ENCODE assay signal across 8 cellular contexts in the genomic region with DNA sequence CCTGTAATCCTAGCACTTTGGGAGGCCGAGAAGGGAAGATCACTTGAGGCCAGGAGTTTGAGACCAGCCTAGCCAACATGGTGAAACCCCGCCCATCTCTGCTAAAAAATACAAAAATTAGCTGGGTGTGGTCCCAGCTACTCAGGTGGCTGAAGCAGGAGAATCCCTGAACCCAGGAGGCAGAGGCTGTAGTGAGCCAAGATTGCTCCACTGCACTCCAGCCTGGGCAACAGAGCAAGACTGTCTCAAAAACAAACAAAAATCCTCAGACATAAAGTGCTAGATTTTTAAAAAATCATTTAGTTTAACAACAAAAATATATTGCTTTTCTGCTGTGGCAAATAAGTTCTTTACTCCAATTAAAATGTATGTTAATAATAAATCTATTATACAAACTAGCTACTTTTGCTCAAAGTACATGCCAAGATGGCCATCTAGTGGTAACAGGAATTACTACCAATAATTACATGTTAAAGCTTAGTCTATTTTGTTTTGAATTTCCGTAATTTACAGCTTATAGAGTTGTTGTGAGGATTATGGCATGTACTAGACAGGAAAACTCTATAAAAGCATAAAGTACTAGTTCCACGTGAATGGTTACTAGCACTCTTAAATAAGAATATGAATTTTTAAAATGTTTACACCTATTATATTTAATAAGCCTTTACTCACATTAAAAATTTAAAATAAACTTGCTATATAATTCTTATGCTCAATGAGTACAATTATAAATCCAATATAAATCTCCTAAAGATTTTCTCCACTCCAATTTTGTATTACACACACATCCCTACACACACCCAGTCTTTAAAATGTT. TPM values are rescaled to one million over a fixed set of nuclear protein-coding genes. Genes with fewer than 3 reads are reported as not detected.
DNase-seq lines count a peak whose midpoint lies in the region; ATAC-seq, FAIRE-seq and TF ChIP-seq lines count a peak whose summit lies in the region.

No MANE protein-coding gene starts in this region.

- ATAC-seq in activated CD8-positive, alpha-beta T cell treated with anti-CD3 and anti-CD28 coated beads, Interleukin-2, amount 10 ng/mL, durations not matched to agents 7 days and 5 days = peak; percentile 51
- no peak for ATAC-seq in GM19463 (IDR thresholded peaks at IDR 0.05; ENCODE audit: unreplicated experiment)
- ATAC-seq in HG03457 (IDR thresholded peaks at IDR 0.05; ENCODE audit: unreplicated experiment) = no peak

- H3K4me1 Mint-ChIP-seq in activated CD8-positive, alpha-beta T cell treated with anti-CD3 and anti-CD28 coated beads, Interleukin-2, amount 10 ng/mL, durations not matched to agents 7 days and 5 days (ENCODE audit: low read depth) = peaks cover 17% of the 10 kb centered on the region
- H3K4me1 Mint-ChIP-seq in immature natural killer cell = peaks cover 11 to 21% of the 10 kb centered on the region in 2 donors

- peak; percentile 98 for FAIRE-seq in A204.1 (lab: Jason Lieb, UNC)

- H3K27me3 Mint-ChIP-seq in activated CD8-positive, alpha-beta T cell treated with anti-CD3 and anti-CD28 coated beads, Interleukin-2, amount 10 ng/mL, durations not matched to agents 7 days and 5 days (ENCODE audit: low read depth) = no peaks in the 10 kb centered on the region
- H3K27me3 Mint-ChIP-seq in immature natural killer cell (ENCODE audit: low read depth in 3 of 3) = no peaks in the 10 kb centered on the region

- peak; percentile 34 for DNase-seq in GM10266 (ENCODE audit: extremely low spot score)
- peak; percentile 1 for DNase-seq in NCI-H146 treated with DMSO at 0.1 percent for 48 hours (lab: John Stamatoyannopoulos, UW; ENCODE audit: unreplicated experiment)
- DNase-seq in activated CD8-positive, alpha-beta T cell treated with anti-CD3 and anti-CD28 coated beads, Interleukin-2, amount 10 ng/mL, durations not matched to agents 7 days and 5 days = no peak
- DNase-seq in immature natural killer cell = peak; percentile 30 to 52 (median 48)
- DNase-seq in tibial nerve (ENCODE audit: low spot score in 2 of 2) = no peak

- peaks cover 3% of the 10 kb centered on the region for H3K36me3 Mint-ChIP-seq in activated CD8-positive, alpha-beta T cell treated with anti-CD3 and anti-CD28 coated beads, Interleukin-2, amount 10 ng/mL, durations not matched to agents 7 days and 5 days (ENCODE audit: low read depth)
- H3K36me3 Mint-ChIP-seq in immature natural killer cell = no peaks in the 10 kb centered on the region

- H3K27me3 ChIP-seq in tibial nerve = no peaks in the 10 kb centered on the region

- no peak for TF ChIP-seq POLR2A in tibial nerve (IDR thresholded peaks at IDR 0.05)

- H3K27ac ChIP-seq in tibial nerve = no peak overlapping the region

- no peak overlapping the region for H3K27ac Mint-ChIP-seq in activated CD8-positive, alpha-beta T cell treated with anti-CD3 and anti-CD28 coated beads, Interleukin-2, amount 10 ng/mL, durations not matched to agents 7 days and 5 days
- H3K27ac Mint-ChIP-seq in immature natural killer cell = no peak overlapping the region

- 47 to 54% methylated on average over 4 of the region's 4 CpGs for whole genome bisulfite sequencing in tibial nerve, 2 donors

- H3K4me3 ChIP-seq in tibial nerve = no peak overlapping the region

- TF ChIP-seq CTCF in GM10266 (IDR thresholded peaks at IDR 0.05; ENCODE audit: control insufficient read depth, insufficient read depth, low read depth, missing control alignments) (peak; percentile 49), tibial nerve (IDR thresholded peaks at IDR 0.05) (peak; percentile 53 to 74 (median 62))

- POLR2A ChIA-PET in activated CD8-positive, alpha-beta T cell treated with anti-CD3 and anti-CD28 coated beads, Interleukin-2, amount 10 ng/mL, durations not matched to agents 7 days and 5 days (lab: Charles Lee) = interaction anchor here (0.6 to 1.1 kb wide), 4 partner anchors 18 to 166 kb away, joined by 3 to 7 read pairs (median 3); no protein-coding TSS in a partner anchor

- H3K36me3 ChIP-seq in tibial nerve = no peaks in the 10 kb centered on the region

- no peak for TF ChIP-seq EP300 in tibial nerve (IDR thresholded peaks at IDR 0.05)

- no peaks in the 10 kb centered on the region for H3K9me3 ChIP-seq in tibial nerve

- peaks cover 0 to 9% (median 0%) of the 10 kb centered on the region in 4 donors for H3K4me1 ChIP-seq in tibial nerve

- CTCF ChIA-PET in activated CD8-positive, alpha-beta T cell treated with anti-CD3 and anti-CD28 coated beads, Interleukin-2, amount 10 ng/mL, durations not matched to agents 7 days and 5 days (lab: Charles Lee) = interaction anchor here (0.6 to 5.2 kb wide), 57 partner anchors 8 to 1106 kb away, joined by 3 to 72 read pairs (median 5); a partner anchor contains a TSS

- no peaks in the 10 kb centered on the region for H3K9me3 Mint-ChIP-seq in activated CD8-positive, alpha-beta T cell treated with anti-CD3 and anti-CD28 coated beads, Interleukin-2, amount 10 ng/mL, durations not matched to agents 7 days and 5 days (ENCODE audit: insufficient read depth)
- H3K9me3 Mint-ChIP-seq in immature natural killer cell = no peaks in the 10 kb centered on the region

- no peak overlapping the region for H3K4me3 Mint-ChIP-seq in activated CD8-positive, alpha-beta T cell treated with anti-CD3 and anti-CD28 coated beads, Interleukin-2, amount 10 ng/mL, durations not matched to agents 7 days and 5 days
- no peak overlapping the region for H3K4me3 Mint-ChIP-seq in immature natural killer cell

RNA-seq across cellular contexts. Expression of a gene that starts 39.0 kb away (rescaled TPM):
- total RNA-seq in activated CD8-positive, alpha-beta T cell treated with anti-CD3 and anti-CD28 coated beads, Interleukin-2, amount 10 ng/mL, durations not matched to agents 7 days and 5 days = 10 to 100 TPM; 33.5 to 35.2 TPM
- 10 to 100 TPM; 31.0 to 61.9 (median 33.1) TPM for polyA plus RNA-seq in immature natural killer cell
- 10 to 100 TPM; 13.3 to 22.2 (median 17.4) TPM for total RNA-seq in tibial nerve

RNA-seq across cellular contexts. Expression of a gene that starts 50.5 kb away (rescaled TPM):
- total RNA-seq in activated CD8-positive, alpha-beta T cell treated with anti-CD3 and anti-CD28 coated beads, Interleukin-2, amount 10 ng/mL, durations not matched to agents 7 days and 5 days = under 1 TPM in 1 of 2 experiments, not detected in 1; 0.13 TPM
- polyA plus RNA-seq in immature natural killer cell = under 1 TPM in 1 of 3 donors, not detected in 2; 0.21 TPM
- total RNA-seq in tibial nerve = 1 to 10 TPM in 2 of 4 donors, under 1 TPM in 2; 0.66 to 5.9 (median 1.1) TPM

Comparison
In these comparisons a context has a peak if more than half of its experiments do, and no peak if none do; other contexts are left out.
1. DNase-seq: peak in GM10266 (single experiment), NCI-H146 treated with DMSO at 0.1 percent for 48 hours (single experiment) and immature natural killer cell (3 of 3); none in activated CD8-positive, alpha-beta T cell treated with anti-CD3 and anti-CD28 coated beads, Interleukin-2, amount 10 ng/mL, durations not matched to agents 7 days and 5 days (single experiment) and tibial nerve (0 of 2).